In the genomic region with DNA sequence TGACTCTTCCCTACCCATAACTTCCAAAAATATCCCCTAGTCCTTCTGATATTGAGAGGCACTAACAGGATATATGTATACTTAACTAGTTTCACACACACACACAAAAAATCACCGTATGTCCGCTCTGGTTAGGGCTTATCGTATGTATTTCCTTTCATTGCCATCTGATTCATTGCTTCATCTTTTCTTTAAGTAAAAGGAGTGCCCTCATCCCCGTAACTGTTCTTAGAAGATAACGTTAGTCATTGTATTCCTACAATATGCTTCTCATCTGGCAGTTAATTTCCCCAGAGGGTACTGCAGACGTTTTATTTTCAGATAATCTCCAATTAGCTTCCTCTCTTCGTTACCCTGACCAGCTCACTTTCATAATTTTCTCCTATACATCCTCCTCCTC, we compare ENCODE assay signal across 24 cellular contexts. TPM values are rescaled to one million over a fixed set of nuclear protein-coding genes. Genes with fewer than 3 reads are reported as not detected.
DNase-seq lines count a peak whose midpoint lies in the region; ATAC-seq, FAIRE-seq and TF ChIP-seq lines count a peak whose summit lies in the region.
"Had no signal": no experiment of that assay in that cellular context is flagged by ENCODE, and none has a peak within 500 bp of the region (broad histone marks: within the 10 kb centered on the region; RNA-seq: fewer than 3 reads in every experiment).

No MANE protein-coding gene starts in this region.

- peak; percentile 7 for FAIRE-seq in A549 (lab: Jason Lieb, UNC)

- DNase-seq in A549 (ENCODE audit: low read depth in 1 of 2, low spot score in 1 of 2) (no peak), OCI-M1 (lab: John Stamatoyannopoulos, UW) (peak; percentile 90), AG08395 (ENCODE audit: low spot score) (no peak), ecto neural progenitor cell (ENCODE audit: low spot score) (no peak)
- no peak for DNase-seq in effector memory CD4-positive, alpha-beta T cell
- DNase-seq in activated T-cell treated with anti-CD3 and anti-CD28 coated beads, Interleukin-2, amount 50 U/mL, for 48 hours = no peak
- DNase-seq: activated CD4-positive, alpha-beta T cell treated with anti-CD3 and anti-CD28 coated beads, Interleukin-2, amount 10 ng/mL, durations not matched to agents 24 days and 14 days; activated gamma-delta T cell treated with Interleukin-2 at 50 U/mL for 16 hours; caudate nucleus; CD4-positive, alpha-beta memory T cell; effector CD8-positive, alpha-beta T cell; heart right ventricle; lower lobe of right lung; MM.1S; NCI-H1930; NCI-H774; nucleus accumbens; Peyer's patch; right cardiac atrium; T-helper 9 cell had no signal

- peaks cover 4% of the 10 kb centered on the region for H3K27me3 Mint-ChIP-seq in brain

- H3K27ac Mint-ChIP-seq in brain = peak overlapping the region in 4 of 5 experiments; percentile 19 to 75 (median 46)
- H3K27ac Mint-ChIP-seq: activated CD4-positive, alpha-beta T cell treated with anti-CD3 and anti-CD28 coated beads, Interleukin-2, amount 10 ng/mL, durations not matched to agents 24 days and 14 days; CD4-positive, alpha-beta memory T cell; IgD-negative memory B cell had no signal

- POLR2A ChIA-PET in A549 (lab: Yijun Ruan, JAX) (no interaction called here), HEK293 (lab: Yijun Ruan, JAX) (no interaction called here)

- CTCF ChIA-PET in A549 (lab: Yijun Ruan, JAX) (no interaction called here), HEK293 (lab: Yijun Ruan, JAX) (interaction anchor here (0.6 kb wide), 1 partner anchor 51 kb away, joined by 3 read pairs; no protein-coding TSS in a partner anchor)

- peak overlapping the region; percentile 88 for H3K4me2 ChIP-seq in A549

- TF ChIP-seq CTCF in A549 (IDR thresholded peaks at IDR 0.05) (no peak), HEK293 (tag by site-specific recombination; IDR thresholded peaks at IDR 0.05) (no peak), brain (conservative IDR thresholded peaks at IDR 0.05) (no peak)

- peaks cover 4% of the 10 kb centered on the region for H3K27me3 ChIP-seq in effector memory CD4-positive, alpha-beta T cell (replicated peaks; ENCODE audit: control insufficient read depth, insufficient read depth, low read length, poor library complexity, severe bottlenecking)
- H3K27me3 ChIP-seq: Peyer's patch had no signal

- H3K36me3 Mint-ChIP-seq in brain = no peaks in the 10 kb centered on the region
- H3K36me3 Mint-ChIP-seq: CD4-positive, alpha-beta memory T cell; IgD-negative memory B cell had no signal

- H3K27ac ChIP-seq in A549 = peak overlapping the region; percentile 82 to 83
- no peak overlapping the region for H3K27ac ChIP-seq in HEK293 (ENCODE audit: extremely low read depth, low read depth, low read length)
- no peak overlapping the region for H3K27ac ChIP-seq in effector memory CD4-positive, alpha-beta T cell (ENCODE audit: insufficient read depth, low read length, poor library complexity, severe bottlenecking)
- H3K27ac ChIP-seq: heart right ventricle, lower lobe of right lung, Peyer's patch, SK-N-MC had no signal

- no peaks in the 10 kb centered on the region for H3K9me3 ChIP-seq in A549
- H3K9me3 ChIP-seq in HEK293 (ENCODE audit: control insufficient read depth, insufficient read depth, low read depth, low read length) = no peaks in the 10 kb centered on the region
- H3K9me3 ChIP-seq in effector memory CD4-positive, alpha-beta T cell (ENCODE audit: control insufficient read depth, low read length) = no peaks in the 10 kb centered on the region
- H3K9me3 ChIP-seq: heart right ventricle, lower lobe of right lung, Peyer's patch had no signal

- no peak for TF ChIP-seq POLR2A in A549 (IDR thresholded peaks at IDR 0.05; ENCODE audit: low read length)

- peak overlapping the region in 1 of 5 experiments; percentile 4 for H3K4me3 Mint-ChIP-seq in brain
- H3K4me3 Mint-ChIP-seq: activated CD4-positive, alpha-beta T cell treated with anti-CD3 and anti-CD28 coated beads, Interleukin-2, amount 10 ng/mL, durations not matched to agents 24 days and 14 days; CD4-positive, alpha-beta memory T cell had no signal

- peaks cover 99% of the 10 kb centered on the region for H3K4me1 ChIP-seq in A549
- peaks cover 40% of the 10 kb centered on the region for H3K4me1 ChIP-seq in HEK293 (ENCODE audit: control insufficient read depth, insufficient read depth, low read length)
- no peaks in the 10 kb centered on the region for H3K4me1 ChIP-seq in effector memory CD4-positive, alpha-beta T cell (ENCODE audit: control insufficient read depth, insufficient read depth, low read length, poor library complexity, severe bottlenecking)
- H3K4me1 ChIP-seq: lower lobe of right lung had no signal

- no peak for TF ChIP-seq RAD21 in A549 (conservative IDR thresholded peaks at IDR 0.05 in 1 of 2, IDR thresholded peaks at IDR 0.05 in 1 of 2)

- no peaks in the 10 kb centered on the region for H3K36me3 ChIP-seq in HEK293 (ENCODE audit: control insufficient read depth in 2 of 2, insufficient read depth in 1 of 2, low read length in 2 of 2)
- H3K36me3 ChIP-seq in effector memory CD4-positive, alpha-beta T cell (ENCODE audit: control insufficient read depth, insufficient read depth, low read length) = no peaks in the 10 kb centered on the region
- H3K36me3 ChIP-seq: heart right ventricle, lower lobe of right lung, Peyer's patch had no signal

- TF ChIP-seq EP300 in A549 (IDR thresholded peaks at IDR 0.05) = no peak

- 20% methylated on average over 7 of the region's 7 CpGs for WGBS in A549 (ENCODE audit: missing lambda C conversion rate)

- H3K4me3 ChIP-seq in A549 = no peak overlapping the region
- H3K4me3 ChIP-seq in HEK293 (ENCODE audit: low read depth, low read length) = no peak overlapping the region
- H3K4me3 ChIP-seq in effector memory CD4-positive, alpha-beta T cell (ENCODE audit: insufficient read depth, low read depth, low read length, poor library complexity, severe bottlenecking) = no peak overlapping the region
- H3K4me3 ChIP-seq: heart right ventricle, lower lobe of right lung, Peyer's patch, SK-N-MC had no signal

- H3K4me1 Mint-ChIP-seq in brain = peaks cover 77% of the 10 kb centered on the region

- H3K9me3 Mint-ChIP-seq in brain = no peaks in the 10 kb centered on the region
- H3K9me3 Mint-ChIP-seq: activated CD4-positive, alpha-beta T cell treated with anti-CD3 and anti-CD28 coated beads, Interleukin-2, amount 10 ng/mL, durations not matched to agents 24 days and 14 days had no signal

- ATAC-seq in A549 = no peak
- ATAC-seq: heart right ventricle, lower lobe of right lung, right cardiac atrium had no signal

TF ChIP-seq in A549, 52 proteins besides CTCF, POLR2A, EP300 and RAD21 (continues in another document):
- TF ChIP-seq HOXA7 (CRISPR knock-in tag; IDR thresholded peaks at IDR 0.05) (no peak), ZC3H11A (IDR thresholded peaks at IDR 0.05) (no peak), FOXS1 (CRISPR knock-in tag; IDR thresholded peaks at IDR 0.05) (no peak)
- TF ChIP-seq, protein P1, sequence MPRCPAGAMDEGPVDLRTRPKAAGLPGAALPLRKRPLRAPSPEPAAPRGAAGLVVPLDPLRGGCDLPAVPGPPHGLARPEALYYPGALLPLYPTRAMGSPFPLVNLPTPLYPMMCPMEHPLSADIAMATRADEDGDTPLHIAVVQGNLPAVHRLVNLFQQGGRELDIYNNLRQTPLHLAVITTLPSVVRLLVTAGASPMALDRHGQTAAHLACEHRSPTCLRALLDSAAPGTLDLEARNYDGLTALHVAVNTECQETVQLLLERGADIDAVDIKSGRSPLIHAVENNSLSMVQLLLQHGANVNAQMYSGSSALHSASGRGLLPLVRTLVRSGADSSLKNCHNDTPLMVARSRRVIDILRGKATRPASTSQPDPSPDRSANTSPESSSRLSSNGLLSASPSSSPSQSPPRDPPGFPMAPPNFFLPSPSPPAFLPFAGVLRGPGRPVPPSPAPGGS (IDR thresholded peaks at IDR 0.05) = no peak
- TF ChIP-seq, protein P2, sequence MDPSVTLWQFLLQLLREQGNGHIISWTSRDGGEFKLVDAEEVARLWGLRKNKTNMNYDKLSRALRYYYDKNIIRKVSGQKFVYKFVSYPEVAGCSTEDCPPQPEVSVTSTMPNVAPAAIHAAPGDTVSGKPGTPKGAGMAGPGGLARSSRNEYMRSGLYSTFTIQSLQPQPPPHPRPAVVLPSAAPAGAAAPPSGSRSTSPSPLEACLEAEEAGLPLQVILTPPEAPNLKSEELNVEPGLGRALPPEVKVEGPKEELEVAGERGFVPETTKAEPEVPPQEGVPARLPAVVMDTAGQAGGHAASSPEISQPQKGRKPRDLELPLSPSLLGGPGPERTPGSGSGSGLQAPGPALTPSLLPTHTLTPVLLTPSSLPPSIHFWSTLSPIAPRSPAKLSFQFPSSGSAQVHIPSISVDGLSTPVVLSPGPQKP (IDR thresholded peaks at IDR 0.05; ENCODE audit: low read depth, low read length) = no peak

TF ChIP-seq in HEK293, 187 proteins besides CTCF, POLR2A, EP300 and RAD21 (continues in another document):
- TF ChIP-seq, protein P3, sequence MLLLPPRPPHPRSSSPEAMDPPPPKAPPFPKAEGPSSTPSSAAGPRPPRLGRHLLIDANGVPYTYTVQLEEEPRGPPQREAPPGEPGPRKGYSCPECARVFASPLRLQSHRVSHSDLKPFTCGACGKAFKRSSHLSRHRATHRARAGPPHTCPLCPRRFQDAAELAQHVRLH (tag by site-specific recombination; IDR thresholded peaks at IDR 0.05) = no peak
- TF ChIP-seq, protein P4, sequence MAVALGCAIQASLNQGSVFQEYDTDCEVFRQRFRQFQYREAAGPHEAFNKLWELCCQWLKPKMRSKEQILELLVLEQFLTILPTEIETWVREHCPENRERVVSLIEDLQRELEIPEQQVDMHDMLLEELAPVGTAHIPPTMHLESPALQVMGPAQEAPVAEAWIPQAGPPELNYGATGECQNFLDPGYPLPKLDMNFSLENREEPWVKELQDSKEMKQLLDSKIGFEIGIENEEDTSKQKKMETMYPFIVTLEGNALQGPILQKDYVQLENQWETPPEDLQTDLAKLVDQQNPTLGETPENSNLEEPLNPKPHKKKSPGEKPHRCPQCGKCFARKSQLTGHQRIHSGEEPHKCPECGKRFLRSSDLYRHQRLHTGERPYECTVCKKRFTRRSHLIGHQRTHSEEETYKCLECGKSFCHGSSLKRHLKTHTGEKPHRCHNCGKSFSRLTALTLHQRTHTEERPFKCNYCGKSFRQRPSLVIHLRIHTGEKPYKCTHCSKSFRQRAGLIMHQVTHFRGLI (tag by site-specific recombination; IDR thresholded peaks at IDR 0.05) = no peak
- TF ChIP-seq ZNF629 (tag by site-specific recombination; IDR thresholded peaks at IDR 0.05) = 0 out of 2 replicates have a peak, but pooled peaks have one; percentile 35

RNA-seq across cellular contexts. Expression of a gene that starts 37.3 kb away (rescaled TPM):
- 189 and 210 TPM in 2 replicates for polyA plus RNA-seq in A549 (2011; rRNA removed)
- 35.0 and 38.0 TPM in 2 replicates for polyA plus RNA-seq in A549 (2012; cell fraction: cytosol; rRNA removed)
- 41.3 and 67.1 TPM in 2 replicates for polyA plus RNA-seq in A549 (2012; cell fraction: nucleus; rRNA removed)
- 123 to 134 TPM (median 129 TPM) in 3 replicates for polyA plus RNA-seq in A549 (2017; fragmentation: RNase III; extraction: RNeasy Plus Mini Kit Qiagen cat#74134 plus additional on column Dnase treatment)
- 198 and 200 TPM in 2 replicates for polyA minus RNA-seq in A549 (2011; rRNA and poly(A)+ RNA removed)
- polyA plus RNA-seq in brain (ENCODE audit: insufficient read depth, low read depth, low replicate concordance) = 106 TPM

Comparison
In these comparisons a context has a peak if more than half of its experiments do, and no peak if none do; other contexts are left out.
1. H3K27ac ChIP-seq: peak in A549 (2 of 2); none in HEK293 (single experiment) and effector memory CD4-positive, alpha-beta T cell (single experiment).